Comparison of ENCODE assay signal across 1 cellular context in the genomic region with DNA sequence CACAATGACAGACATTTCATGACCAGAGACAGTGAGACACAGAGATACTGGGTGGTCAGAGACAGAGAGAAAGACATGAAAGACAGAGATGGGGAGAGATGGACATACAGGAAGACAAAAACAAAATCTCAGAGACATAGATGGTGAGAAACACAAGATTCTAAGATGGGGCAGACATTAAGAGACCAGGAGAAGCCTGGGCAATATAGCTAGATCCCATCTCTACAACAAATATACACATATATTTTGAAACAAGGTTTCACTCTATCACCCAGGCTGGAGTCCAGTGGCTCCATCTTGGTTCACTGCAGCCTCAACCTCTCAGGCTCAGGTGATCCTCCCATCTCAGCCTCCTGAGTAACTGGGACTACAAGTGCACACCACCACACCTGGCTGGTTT.
TF ChIP-seq lines count a peak whose summit lies in the region.

No MANE protein-coding gene starts in this region.

TF ChIP-seq in WTC11, 78 proteins besides CTCF, POLR2A, EP300 and RAD21 (continued from another document):
- TF ChIP-seq ZMAT4 (CRISPR knock-in tag; IDR thresholded peaks at IDR 0.05) (no peak), ZNF416 (CRISPR knock-in tag; IDR thresholded peaks at IDR 0.05) (no peak), ATF1 (CRISPR knock-in tag; IDR thresholded peaks at IDR 0.05) (no peak), SP1 (CRISPR knock-in tag; conservative IDR thresholded peaks at IDR 0.05) (no peak), MLX (CRISPR knock-in tag; IDR thresholded peaks at IDR 0.05) (no peak), SOX15 (CRISPR knock-in tag; IDR thresholded peaks at IDR 0.05) (no peak)
- TF ChIP-seq, protein P1, sequence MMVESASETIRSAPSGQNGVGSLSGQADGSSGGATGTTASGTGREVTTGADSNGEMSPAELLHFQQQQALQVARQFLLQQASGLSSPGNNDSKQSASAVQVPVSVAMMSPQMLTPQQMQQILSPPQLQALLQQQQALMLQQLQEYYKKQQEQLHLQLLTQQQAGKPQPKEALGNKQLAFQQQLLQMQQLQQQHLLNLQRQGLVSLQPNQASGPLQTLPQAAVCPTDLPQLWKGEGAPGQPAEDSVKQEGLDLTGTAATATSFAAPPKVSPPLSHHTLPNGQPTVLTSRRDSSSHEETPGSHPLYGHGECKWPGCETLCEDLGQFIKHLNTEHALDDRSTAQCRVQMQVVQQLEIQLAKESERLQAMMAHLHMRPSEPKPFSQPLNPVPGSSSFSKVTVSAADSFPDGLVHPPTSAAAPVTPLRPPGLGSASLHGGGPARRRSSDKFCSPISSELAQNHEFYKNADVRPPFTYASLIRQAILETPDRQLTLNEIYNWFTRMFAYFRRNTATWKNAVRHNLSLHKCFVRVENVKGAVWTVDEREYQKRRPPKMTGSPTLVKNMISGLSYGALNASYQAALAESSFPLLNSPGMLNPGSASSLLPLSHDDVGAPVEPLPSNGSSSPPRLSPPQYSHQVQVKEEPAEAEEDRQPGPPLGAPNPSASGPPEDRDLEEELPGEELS (CRISPR knock-in tag; IDR thresholded peaks at IDR 0.05) = no peak
